15 cellular contexts compared by ENCODE assay signal in the genomic region with DNA sequence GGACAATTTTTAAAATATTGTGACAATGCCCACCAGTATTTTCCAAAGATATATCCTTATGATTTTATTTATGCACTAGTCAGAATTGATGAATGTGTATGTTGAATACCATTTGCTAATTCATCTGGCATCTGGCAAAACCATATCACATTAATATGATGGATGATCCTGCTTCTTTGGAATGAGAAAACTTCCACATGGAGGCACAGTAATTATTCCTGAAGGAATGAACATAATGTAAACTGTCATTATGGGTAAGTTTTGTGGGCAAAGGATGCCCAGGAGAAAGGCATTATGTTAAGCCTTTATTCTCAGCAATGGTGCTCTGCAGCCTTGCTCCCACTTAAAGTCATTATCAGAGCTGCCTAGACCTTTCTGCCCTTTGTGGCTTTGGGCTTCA.
"Had no signal": no experiment of that assay in that cellular context is flagged by ENCODE, and none has a peak within 500 bp of the region (broad histone marks: within the 10 kb centered on the region; RNA-seq: fewer than 3 reads in every experiment).

No MANE protein-coding gene starts in this region.

- H3K9me3 ChIP-seq: left lung, mucosa of descending colon, transverse colon had no signal

- DNase-seq: activated naive CD4-positive, alpha-beta T cell treated with anti-CD3 and anti-CD28 coated beads, Interleukin-2, amount 10 ng/mL, durations not matched to agents 7 days and 5 days; dorsolateral prefrontal cortex; endodermal cell; hypothalamus; kidney; left lung; mammary epithelial cell; mucosa of descending colon; naive thymus-derived CD4-positive, alpha-beta T cell; stimulated activated CD4-positive, alpha-beta T cell treated with anti-CD3 and anti-CD28 coated beads, Interleukin-15, amount 100 ng/mL, for 24 hours; stimulated activated CD4-positive, alpha-beta T cell treated with anti-CD3 and anti-CD28 coated beads, Interleukin-4, amount 100 ng/mL, for 24 hours; stimulated activated naive CD4-positive, alpha-beta T cell; SW 1271; transverse colon had no signal

- H3K4me1 ChIP-seq: transverse colon had no signal

- H3K4me3 ChIP-seq: cardiac muscle cell, dorsolateral prefrontal cortex, left lung, mucosa of descending colon, transverse colon had no signal

- H3K27ac ChIP-seq: cardiac muscle cell, dorsolateral prefrontal cortex, left lung, transverse colon had no signal

- H3K27me3 ChIP-seq: cardiac muscle cell, left lung, transverse colon had no signal

- H3K36me3 ChIP-seq: cardiac muscle cell, left lung, transverse colon had no signal
